9 cellular contexts compared by ENCODE assay signal in the genomic region with DNA sequence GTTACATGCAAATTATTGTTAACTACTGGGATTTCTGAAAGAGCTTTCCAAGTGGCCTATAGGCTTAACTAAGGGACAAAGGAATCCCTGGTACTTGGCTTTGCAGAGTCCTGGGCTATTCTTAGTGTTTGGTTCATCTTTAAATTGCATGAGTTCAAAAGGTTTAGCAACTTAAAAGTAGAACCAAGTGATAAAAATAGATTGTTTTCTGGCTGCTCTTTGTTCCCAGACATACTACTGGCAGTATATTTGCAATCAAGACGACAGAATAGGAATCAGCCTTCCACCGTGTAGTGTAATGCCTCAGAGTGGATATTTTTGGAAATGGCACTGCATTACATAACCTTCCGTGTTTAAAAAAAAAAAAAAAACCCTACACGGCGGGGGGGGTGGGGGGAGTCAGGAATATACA. TPM values are rescaled to one million over a fixed set of nuclear protein-coding genes. Genes with fewer than 3 reads are reported as not detected.
DNase-seq lines count a peak whose midpoint lies in the region; ATAC-seq and TF ChIP-seq lines count a peak whose summit lies in the region.
"Had no signal": no experiment of that assay in that cellular context is flagged by ENCODE, and none has a peak within 500 bp of the region (broad histone marks: within the 10 kb centered on the region; RNA-seq: fewer than 3 reads in every experiment).

No MANE protein-coding gene starts in this region.

- peak overlapping the region; percentile 90 for H3K4me3 Mint-ChIP-seq in CD8-positive, alpha-beta T cell

- no peaks in the 10 kb centered on the region for H3K9me3 Mint-ChIP-seq in CD8-positive, alpha-beta T cell
- H3K9me3 Mint-ChIP-seq: IgD-negative memory B cell had no signal

- H3K27ac Mint-ChIP-seq in CD8-positive, alpha-beta T cell: no peak overlapping the region

- no peaks in the 10 kb centered on the region for H3K36me3 ChIP-seq in CD8-positive, alpha-beta T cell (ENCODE audit: insufficient read depth, low read length)
- H3K36me3 ChIP-seq in adipocyte (ENCODE audit: control insufficient read depth, insufficient read depth, low read length, severe bottlenecking): no peaks in the 10 kb centered on the region
- no peaks in the 10 kb centered on the region for H3K36me3 ChIP-seq in kidney epithelial cell (ENCODE audit: control insufficient read depth, insufficient read depth, low read length)
- no peaks in the 10 kb centered on the region for H3K36me3 ChIP-seq in upper lobe of left lung

- POLR2A ChIA-PET in CD8-positive, alpha-beta T cell (lab: Charles Lee): interaction anchor here (2.1 kb wide), 1 partner anchor 405 kb away, joined by 6 read pairs; no protein-coding TSS in a partner anchor

- H3K9me3 ChIP-seq in CD8-positive, alpha-beta T cell (ENCODE audit: low read length): no peaks in the 10 kb centered on the region
- H3K9me3 ChIP-seq in adipocyte (ENCODE audit: control insufficient read depth, low read length) (no peaks in the 10 kb centered on the region), upper lobe of left lung (no peaks in the 10 kb centered on the region)

- in situ Hi-C loops in GM13976 (cut with MboI; ENCODE audit: low sequenced_read_pairs, unreplicated experiment): no loop called here

- no peaks in the 10 kb centered on the region for H3K27me3 ChIP-seq in CD8-positive, alpha-beta T cell (ENCODE audit: insufficient read depth, low read length)
- H3K27me3 ChIP-seq in adipocyte (replicated peaks; ENCODE audit: control insufficient read depth, insufficient read depth, low read length) (no peaks in the 10 kb centered on the region), kidney epithelial cell (ENCODE audit: control insufficient read depth, insufficient read depth, low read length) (no peaks in the 10 kb centered on the region), upper lobe of left lung (no peaks in the 10 kb centered on the region)

- no peak for DNase-seq in CD8-positive, alpha-beta T cell
- DNase-seq in LHCN-M2 (ENCODE audit: low read depth): peak; percentile 70
- DNase-seq in adipocyte (ENCODE audit: low read depth): peak; percentile 69
- DNase-seq in kidney epithelial cell (ENCODE audit: low read depth): no peak
- no peak for DNase-seq in upper lobe of left lung
- no peak for DNase-seq in putamen (ENCODE audit: low spot score)
- DNase-seq in amniotic stem cell (lab: John Stamatoyannopoulos, UW): no peak
- DNase-seq in GM13976 (ENCODE audit: low spot score): no peak

- no peak for TF ChIP-seq POLR2A in upper lobe of left lung (IDR thresholded peaks at IDR 0.05)

- intact Hi-C loops in CD8-positive, alpha-beta T cell (cut with DNase I, micrococcal nuclease): loop anchor here (5.0 to 10.0 kb wide), 5 partner anchors 224 to 1019 kb away; a partner anchor contains a TSS

- H3K27me3 Mint-ChIP-seq in CD8-positive, alpha-beta T cell (ENCODE audit: low read depth): no peaks in the 10 kb centered on the region

- peaks cover 13% of the 10 kb centered on the region for H3K4me1 ChIP-seq in CD8-positive, alpha-beta T cell (ENCODE audit: insufficient read depth, low read length)
- H3K4me1 ChIP-seq in adipocyte (ENCODE audit: control insufficient read depth, insufficient read depth, low read length) (peaks cover 31% of the 10 kb centered on the region), upper lobe of left lung (peaks cover 12 to 31% (median 22%) of the 10 kb centered on the region in 4 donors)

- 4% methylated on average over 5 of the region's 5 CpGs for WGBS in upper lobe of left lung, 2 donors

- no peak for TF ChIP-seq EP300 in upper lobe of left lung (IDR thresholded peaks at IDR 0.05)

- ATAC-seq in CD8-positive, alpha-beta T cell: no peak
- peak in 1 of 2 donors; percentile 42 for ATAC-seq in upper lobe of left lung (ENCODE audit: low FRiP score in 2 of 2)

- CTCF ChIA-PET in CD8-positive, alpha-beta T cell (lab: Charles Lee): no interaction called here

- TF ChIP-seq CTCF in CD8-positive, alpha-beta T cell (IDR thresholded peaks at IDR 0.05): no peak
- no peak for TF ChIP-seq CTCF in kidney epithelial cell (IDR thresholded peaks at IDR 0.05; ENCODE audit: insufficient read depth, low read length, poor library complexity, severe bottlenecking)
- no peak for TF ChIP-seq CTCF in upper lobe of left lung (IDR thresholded peaks at IDR 0.05)
- TF ChIP-seq CTCF in GM13976 (IDR thresholded peaks at IDR 0.05; ENCODE audit: borderline replicate concordance, control extremely low read depth, extremely low read depth, insufficient read depth, missing control alignments): no peak

- H3K27ac ChIP-seq in CD8-positive, alpha-beta T cell (ENCODE audit: low read depth, low read length): no peak overlapping the region
- H3K27ac ChIP-seq in upper lobe of left lung: peak overlapping the region in 1 of 4 donors; percentile 21

- peaks cover 1% of the 10 kb centered on the region for H3K36me3 Mint-ChIP-seq in CD8-positive, alpha-beta T cell

- no peak overlapping the region for H3K4me3 ChIP-seq in CD8-positive, alpha-beta T cell (ENCODE audit: low read depth, low read length)
- peak overlapping the region; percentile 95 for H3K4me3 ChIP-seq in adipocyte (ENCODE audit: low read length)
- H3K4me3 ChIP-seq in kidney epithelial cell (ENCODE audit: low read depth, low read length): peak overlapping the region; percentile 61
- H3K4me3 ChIP-seq in upper lobe of left lung: peak overlapping the region in 3 of 4 donors; percentile 57 to 85 (median 72)

- peak overlapping the region; percentile 93 for H3K9ac ChIP-seq in adipocyte (ENCODE audit: low read length)

- H3K4me1 Mint-ChIP-seq in CD8-positive, alpha-beta T cell (ENCODE audit: low read depth): peaks cover 21% of the 10 kb centered on the region

RNA-seq across cellular contexts. Expression of a gene that starts 1.0 kb away (rescaled TPM):
- total RNA-seq in CD8-positive, alpha-beta T cell: 1 to 10 TPM; 1.9 to 2.2 TPM
- total RNA-seq in LHCN-M2 (2014; rRNA removed) (90.2 and 90.5 TPM in 2 replicates), kidney epithelial cell (140 and 154 TPM in 2 replicates), upper lobe of left lung (10 to 100 TPM in 4 of 6 donors, 1 to 10 TPM in 2; 5.0 to 17.9 (median 12.5) TPM)
- 167 TPM for polyA plus RNA-seq in LHCN-M2 (2012)

Comparison
In these comparisons a context has a peak if more than half of its experiments do, and no peak if none do; other contexts are left out.
1. DNase-seq: peak in LHCN-M2 (single experiment) and adipocyte (single experiment); none in CD8-positive, alpha-beta T cell (0 of 7), kidney epithelial cell (single experiment), upper lobe of left lung (0 of 2), putamen (single experiment), amniotic stem cell (single experiment) and GM13976 (single experiment).